Comparison of ENCODE assay signal across 1 cellular context in genomic region chr21:42799948-42800347, GRCh38.
TF ChIP-seq lines count a peak whose summit lies in the region.

No MANE protein-coding gene starts in this region.

TF ChIP-seq in H1, 55 proteins besides CTCF, POLR2A, EP300 and RAD21:
- TF ChIP-seq NANOG (IDR thresholded peaks at IDR 0.05; ENCODE audit: insufficient read depth, low read depth, low read length, poor library complexity, severe bottlenecking) (no peak), KDM4A (IDR thresholded peaks at IDR 0.05; ENCODE audit: low read depth, low read length, severe bottlenecking) (no peak), ATF2 (IDR thresholded peaks at IDR 0.05; ENCODE audit: low read length) (no peak), FOSL1 (IDR thresholded peaks at IDR 0.05; ENCODE audit: insufficient read depth, low read depth, low read length) (no peak), TAF7 (optimal IDR thresholded peaks at IDR 0.05; ENCODE audit: borderline replicate concordance, low read depth, low read length) (no peak), SP1 (IDR thresholded peaks at IDR 0.05; ENCODE audit: low read depth, low read length) (no peak), BCL11A (IDR thresholded peaks at IDR 0.05; ENCODE audit: low read depth in 2 of 2, low read length in 2 of 2) (no peak)
